2 cellular contexts compared by ENCODE assay signal in the genomic region with DNA sequence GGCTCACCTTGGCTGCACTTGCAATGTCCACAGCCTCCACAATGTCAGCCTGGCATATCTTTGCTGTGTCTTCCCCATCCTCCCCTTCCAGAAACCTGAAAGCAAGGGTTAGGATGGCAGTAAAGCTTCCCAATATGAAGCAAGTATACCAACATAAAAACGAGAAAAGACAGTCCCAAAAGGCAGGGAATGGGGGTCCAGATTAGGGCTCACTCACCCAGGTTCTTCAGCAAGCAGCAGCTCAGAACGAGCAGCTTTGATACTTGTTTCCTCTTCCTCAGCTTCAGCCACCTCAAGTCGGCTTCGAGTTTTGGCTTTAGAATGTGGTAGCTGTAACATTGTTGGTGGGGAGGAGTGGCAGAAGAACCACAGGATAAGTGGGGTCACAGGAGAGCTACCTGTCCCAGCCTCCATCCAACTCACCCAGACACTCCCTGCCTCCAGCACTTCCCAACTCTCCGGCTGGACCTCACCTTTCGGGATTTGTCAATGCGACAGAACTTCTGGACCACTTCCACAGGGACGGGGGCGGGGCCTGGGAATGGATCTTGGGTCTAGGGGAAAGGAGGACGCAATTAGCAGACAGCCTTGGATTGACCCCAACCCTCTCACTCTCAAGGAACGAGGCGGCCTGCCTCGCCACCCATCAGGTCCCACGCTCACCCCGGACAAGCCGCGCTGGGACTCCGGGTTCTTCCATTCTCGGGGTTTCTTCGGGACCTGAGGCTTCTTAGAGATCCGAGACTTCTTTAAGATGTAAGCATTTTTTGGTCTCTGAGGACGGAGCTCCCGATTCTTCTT.
TF ChIP-seq lines count a peak whose summit lies in the region.

No MANE protein-coding gene starts in this region.

TF ChIP-seq in SK-N-SH, 30 proteins besides CTCF, POLR2A, EP300 and RAD21 (continued from another document):
- TF ChIP-seq ELF1 (IDR thresholded peaks at IDR 0.05): no peak
- no peak for TF ChIP-seq RCOR1 (IDR thresholded peaks at IDR 0.05; ENCODE audit: low read length)
- no peak for TF ChIP-seq NFIC (IDR thresholded peaks at IDR 0.05; ENCODE audit: borderline replicate concordance)
- TF ChIP-seq FOXJ3 (CRISPR knock-in tag; IDR thresholded peaks at IDR 0.05): no peak
- no peak for TF ChIP-seq TEAD4 (IDR thresholded peaks at IDR 0.05; ENCODE audit: borderline replicate concordance, insufficient read depth)
- no peak for TF ChIP-seq YY1 (IDR thresholded peaks at IDR 0.05; ENCODE audit: low read depth)
- TF ChIP-seq, protein P1, sequence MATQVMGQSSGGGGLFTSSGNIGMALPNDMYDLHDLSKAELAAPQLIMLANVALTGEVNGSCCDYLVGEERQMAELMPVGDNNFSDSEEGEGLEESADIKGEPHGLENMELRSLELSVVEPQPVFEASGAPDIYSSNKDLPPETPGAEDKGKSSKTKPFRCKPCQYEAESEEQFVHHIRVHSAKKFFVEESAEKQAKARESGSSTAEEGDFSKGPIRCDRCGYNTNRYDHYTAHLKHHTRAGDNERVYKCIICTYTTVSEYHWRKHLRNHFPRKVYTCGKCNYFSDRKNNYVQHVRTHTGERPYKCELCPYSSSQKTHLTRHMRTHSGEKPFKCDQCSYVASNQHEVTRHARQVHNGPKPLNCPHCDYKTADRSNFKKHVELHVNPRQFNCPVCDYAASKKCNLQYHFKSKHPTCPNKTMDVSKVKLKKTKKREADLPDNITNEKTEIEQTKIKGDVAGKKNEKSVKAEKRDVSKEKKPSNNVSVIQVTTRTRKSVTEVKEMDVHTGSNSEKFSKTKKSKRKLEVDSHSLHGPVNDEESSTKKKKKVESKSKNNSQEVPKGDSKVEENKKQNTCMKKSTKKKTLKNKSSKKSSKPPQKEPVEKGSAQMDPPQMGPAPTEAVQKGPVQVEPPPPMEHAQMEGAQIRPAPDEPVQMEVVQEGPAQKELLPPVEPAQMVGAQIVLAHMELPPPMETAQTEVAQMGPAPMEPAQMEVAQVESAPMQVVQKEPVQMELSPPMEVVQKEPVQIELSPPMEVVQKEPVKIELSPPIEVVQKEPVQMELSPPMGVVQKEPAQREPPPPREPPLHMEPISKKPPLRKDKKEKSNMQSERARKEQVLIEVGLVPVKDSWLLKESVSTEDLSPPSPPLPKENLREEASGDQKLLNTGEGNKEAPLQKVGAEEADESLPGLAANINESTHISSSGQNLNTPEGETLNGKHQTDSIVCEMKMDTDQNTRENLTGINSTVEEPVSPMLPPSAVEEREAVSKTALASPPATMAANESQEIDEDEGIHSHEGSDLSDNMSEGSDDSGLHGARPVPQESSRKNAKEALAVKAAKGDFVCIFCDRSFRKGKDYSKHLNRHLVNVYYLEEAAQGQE (IDR thresholded peaks at IDR 0.05; ENCODE audit: low read depth, low read length): no peak
- TF ChIP-seq TAF1 (IDR thresholded peaks at IDR 0.05; ENCODE audit: borderline replicate concordance, low read depth, low read length): no peak
- TF ChIP-seq SMC3 (IDR thresholded peaks at IDR 0.05; ENCODE audit: low read depth, low read length): no peak
- no peak for TF ChIP-seq RFX5 (IDR thresholded peaks at IDR 0.05; ENCODE audit: low read length)
- no peak for TF ChIP-seq CHD2 (IDR thresholded peaks at IDR 0.05; ENCODE audit: low read length, partially characterized antibody)
- TF ChIP-seq, protein P2, sequence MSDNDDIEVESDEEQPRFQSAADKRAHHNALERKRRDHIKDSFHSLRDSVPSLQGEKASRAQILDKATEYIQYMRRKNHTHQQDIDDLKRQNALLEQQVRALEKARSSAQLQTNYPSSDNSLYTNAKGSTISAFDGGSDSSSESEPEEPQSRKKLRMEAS (IDR thresholded peaks at IDR 0.05; ENCODE audit: low read depth): no peak
TF ChIP-seq in SK-N-SH: peak in this region for 0.

TF ChIP-seq in SK-N-SH treated with all-trans-retinoic acid at 6 μM for 48 hours, 23 proteins besides CTCF, POLR2A, EP300 and RAD21 (continued from another document):
- TF ChIP-seq ESRRG (CRISPR knock-in tag; IDR thresholded peaks at IDR 0.05): no peak
- no peak for TF ChIP-seq RARB (CRISPR knock-in tag; IDR thresholded peaks at IDR 0.05)
- TF ChIP-seq, protein P3, sequence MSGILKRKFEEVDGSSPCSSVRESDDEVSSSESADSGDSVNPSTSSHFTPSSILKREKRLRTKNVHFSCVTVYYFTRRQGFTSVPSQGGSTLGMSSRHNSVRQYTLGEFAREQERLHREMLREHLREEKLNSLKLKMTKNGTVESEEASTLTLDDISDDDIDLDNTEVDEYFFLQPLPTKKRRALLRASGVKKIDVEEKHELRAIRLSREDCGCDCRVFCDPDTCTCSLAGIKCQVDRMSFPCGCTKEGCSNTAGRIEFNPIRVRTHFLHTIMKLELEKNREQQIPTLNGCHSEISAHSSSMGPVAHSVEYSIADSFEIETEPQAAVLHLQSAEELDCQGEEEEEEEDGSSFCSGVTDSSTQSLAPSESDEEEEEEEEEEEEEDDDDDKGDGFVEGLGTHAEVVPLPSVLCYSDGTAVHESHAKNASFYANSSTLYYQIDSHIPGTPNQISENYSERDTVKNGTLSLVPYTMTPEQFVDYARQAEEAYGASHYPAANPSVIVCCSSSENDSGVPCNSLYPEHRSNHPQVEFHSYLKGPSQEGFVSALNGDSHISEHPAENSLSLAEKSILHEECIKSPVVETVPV (CRISPR knock-in tag; IDR thresholded peaks at IDR 0.05): no peak
- TF ChIP-seq CSDC2 (CRISPR knock-in tag; IDR thresholded peaks at IDR 0.05): no peak
- no peak for TF ChIP-seq ZNF565 (CRISPR knock-in tag; conservative IDR thresholded peaks at IDR 0.05; ENCODE audit: low read depth)
- TF ChIP-seq, protein P4, sequence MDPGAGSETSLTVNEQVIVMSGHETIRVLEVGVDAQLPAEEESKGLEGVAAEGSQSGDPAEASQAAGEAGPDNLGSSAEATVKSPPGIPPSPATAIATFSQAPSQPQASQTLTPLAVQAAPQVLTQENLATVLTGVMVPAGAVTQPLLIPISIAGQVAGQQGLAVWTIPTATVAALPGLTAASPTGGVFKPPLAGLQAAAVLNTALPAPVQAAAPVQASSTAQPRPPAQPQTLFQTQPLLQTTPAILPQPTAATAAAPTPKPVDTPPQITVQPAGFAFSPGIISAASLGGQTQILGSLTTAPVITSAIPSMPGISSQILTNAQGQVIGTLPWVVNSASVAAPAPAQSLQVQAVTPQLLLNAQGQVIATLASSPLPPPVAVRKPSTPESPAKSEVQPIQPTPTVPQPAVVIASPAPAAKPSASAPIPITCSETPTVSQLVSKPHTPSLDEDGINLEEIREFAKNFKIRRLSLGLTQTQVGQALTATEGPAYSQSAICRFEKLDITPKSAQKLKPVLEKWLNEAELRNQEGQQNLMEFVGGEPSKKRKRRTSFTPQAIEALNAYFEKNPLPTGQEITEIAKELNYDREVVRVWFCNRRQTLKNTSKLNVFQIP (CRISPR knock-in tag; IDR thresholded peaks at IDR 0.05; ENCODE audit: borderline replicate concordance, low read depth): no peak
- no peak for TF ChIP-seq PPARA (CRISPR knock-in tag; IDR thresholded peaks at IDR 0.05; ENCODE audit: borderline replicate concordance)
- TF ChIP-seq, protein P5, sequence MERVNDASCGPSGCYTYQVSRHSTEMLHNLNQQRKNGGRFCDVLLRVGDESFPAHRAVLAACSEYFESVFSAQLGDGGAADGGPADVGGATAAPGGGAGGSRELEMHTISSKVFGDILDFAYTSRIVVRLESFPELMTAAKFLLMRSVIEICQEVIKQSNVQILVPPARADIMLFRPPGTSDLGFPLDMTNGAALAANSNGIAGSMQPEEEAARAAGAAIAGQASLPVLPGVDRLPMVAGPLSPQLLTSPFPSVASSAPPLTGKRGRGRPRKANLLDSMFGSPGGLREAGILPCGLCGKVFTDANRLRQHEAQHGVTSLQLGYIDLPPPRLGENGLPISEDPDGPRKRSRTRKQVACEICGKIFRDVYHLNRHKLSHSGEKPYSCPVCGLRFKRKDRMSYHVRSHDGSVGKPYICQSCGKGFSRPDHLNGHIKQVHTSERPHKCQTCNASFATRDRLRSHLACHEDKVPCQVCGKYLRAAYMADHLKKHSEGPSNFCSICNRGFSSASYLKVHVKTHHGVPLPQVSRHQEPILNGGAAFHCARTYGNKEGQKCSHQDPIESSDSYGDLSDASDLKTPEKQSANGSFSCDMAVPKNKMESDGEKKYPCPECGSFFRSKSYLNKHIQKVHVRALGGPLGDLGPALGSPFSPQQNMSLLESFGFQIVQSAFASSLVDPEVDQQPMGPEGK (CRISPR knock-in tag; IDR thresholded peaks at IDR 0.05; ENCODE audit: borderline replicate concordance): no peak
- TF ChIP-seq ARNTL (CRISPR knock-in tag; IDR thresholded peaks at IDR 0.05; ENCODE audit: borderline replicate concordance, low read depth): no peak
- TF ChIP-seq OSR1 (CRISPR knock-in tag; IDR thresholded peaks at IDR 0.05): no peak
- TF ChIP-seq, protein P6, sequence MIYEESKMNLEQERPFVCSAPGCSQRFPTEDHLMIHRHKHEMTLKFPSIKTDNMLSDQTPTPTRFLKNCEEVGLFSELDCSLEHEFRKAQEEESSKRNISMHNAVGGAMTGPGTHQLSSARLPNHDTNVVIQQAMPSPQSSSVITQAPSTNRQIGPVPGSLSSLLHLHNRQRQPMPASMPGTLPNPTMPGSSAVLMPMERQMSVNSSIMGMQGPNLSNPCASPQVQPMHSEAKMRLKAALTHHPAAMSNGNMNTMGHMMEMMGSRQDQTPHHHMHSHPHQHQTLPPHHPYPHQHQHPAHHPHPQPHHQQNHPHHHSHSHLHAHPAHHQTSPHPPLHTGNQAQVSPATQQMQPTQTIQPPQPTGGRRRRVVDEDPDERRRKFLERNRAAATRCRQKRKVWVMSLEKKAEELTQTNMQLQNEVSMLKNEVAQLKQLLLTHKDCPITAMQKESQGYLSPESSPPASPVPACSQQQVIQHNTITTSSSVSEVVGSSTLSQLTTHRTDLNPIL (CRISPR knock-in tag; IDR thresholded peaks at IDR 0.05; ENCODE audit: low read depth): no peak
- TF ChIP-seq ZNF70 (CRISPR knock-in tag; IDR thresholded peaks at IDR 0.05): no peak
- no peak for TF ChIP-seq GLIS3 (CRISPR knock-in tag; IDR thresholded peaks at IDR 0.05)
- TF ChIP-seq, protein P7, sequence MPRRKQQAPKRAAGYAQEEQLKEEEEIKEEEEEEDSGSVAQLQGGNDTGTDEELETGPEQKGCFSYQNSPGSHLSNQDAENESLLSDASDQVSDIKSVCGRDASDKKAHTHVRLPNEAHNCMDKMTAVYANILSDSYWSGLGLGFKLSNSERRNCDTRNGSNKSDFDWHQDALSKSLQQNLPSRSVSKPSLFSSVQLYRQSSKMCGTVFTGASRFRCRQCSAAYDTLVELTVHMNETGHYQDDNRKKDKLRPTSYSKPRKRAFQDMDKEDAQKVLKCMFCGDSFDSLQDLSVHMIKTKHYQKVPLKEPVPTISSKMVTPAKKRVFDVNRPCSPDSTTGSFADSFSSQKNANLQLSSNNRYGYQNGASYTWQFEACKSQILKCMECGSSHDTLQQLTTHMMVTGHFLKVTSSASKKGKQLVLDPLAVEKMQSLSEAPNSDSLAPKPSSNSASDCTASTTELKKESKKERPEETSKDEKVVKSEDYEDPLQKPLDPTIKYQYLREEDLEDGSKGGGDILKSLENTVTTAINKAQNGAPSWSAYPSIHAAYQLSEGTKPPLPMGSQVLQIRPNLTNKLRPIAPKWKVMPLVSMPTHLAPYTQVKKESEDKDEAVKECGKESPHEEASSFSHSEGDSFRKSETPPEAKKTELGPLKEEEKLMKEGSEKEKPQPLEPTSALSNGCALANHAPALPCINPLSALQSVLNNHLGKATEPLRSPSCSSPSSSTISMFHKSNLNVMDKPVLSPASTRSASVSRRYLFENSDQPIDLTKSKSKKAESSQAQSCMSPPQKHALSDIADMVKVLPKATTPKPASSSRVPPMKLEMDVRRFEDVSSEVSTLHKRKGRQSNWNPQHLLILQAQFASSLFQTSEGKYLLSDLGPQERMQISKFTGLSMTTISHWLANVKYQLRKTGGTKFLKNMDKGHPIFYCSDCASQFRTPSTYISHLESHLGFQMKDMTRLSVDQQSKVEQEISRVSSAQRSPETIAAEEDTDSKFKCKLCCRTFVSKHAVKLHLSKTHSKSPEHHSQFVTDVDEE (CRISPR knock-in tag; IDR thresholded peaks at IDR 0.05): no peak
- no peak for TF ChIP-seq ISL1 (CRISPR knock-in tag; IDR thresholded peaks at IDR 0.05)
